In genomic region chr11:95922536-95923440, GRCh38 we compare ENCODE assay signal across 7 cellular contexts. TPM values are rescaled to one million over a fixed set of nuclear protein-coding genes. Genes with fewer than 3 reads are reported as not detected.
DNase-seq lines count a peak whose midpoint lies in the region; FAIRE-seq and TF ChIP-seq lines count a peak whose summit lies in the region.

No MANE protein-coding gene starts in this region.

- H4K91ac ChIP-seq in trophoblast cell (ENCODE audit: low read depth, low read length): no peak overlapping the region

- H3K4me2 ChIP-seq in trophoblast cell (ENCODE audit: low read length): peak overlapping the region; percentile 75

- TF ChIP-seq CTCF in HEK293 (tag by site-specific recombination; IDR thresholded peaks at IDR 0.05) (no peak), epithelial cell of proximal tubule (conservative IDR thresholded peaks at IDR 0.05; ENCODE audit: low read depth, low read length) (no peak)

- H2BK12ac ChIP-seq in trophoblast cell (ENCODE audit: low read length): no peak overlapping the region

- no peak overlapping the region for H2AK5ac ChIP-seq in trophoblast cell (ENCODE audit: low read length)

- no peak overlapping the region for H3K14ac ChIP-seq in trophoblast cell (ENCODE audit: low read length)

- POLR2A ChIA-PET in HEK293 (lab: Yijun Ruan, JAX): interaction anchor here (0.7 to 3.0 kb wide), 3 partner anchors 9 to 132 kb away, joined by 3 to 11 read pairs (median 5); partner anchors contain the start of gene CEP57

- peak overlapping the region; percentile 74; the same call in 1 of the 2 replicates for H3K27ac ChIP-seq in HEK293 (ENCODE audit: extremely low read depth, low read depth, low read length)
- H3K27ac ChIP-seq in trophoblast cell (ENCODE audit: low read depth, low read length): no peak overlapping the region

- H3K9me3 ChIP-seq in HEK293 (ENCODE audit: control insufficient read depth, insufficient read depth, low read depth, low read length) (no peaks in the 10 kb centered on the region), trophoblast cell (ENCODE audit: insufficient read depth, low read depth, low read length) (no peaks in the 10 kb centered on the region)

- H2BK5ac ChIP-seq in trophoblast cell (ENCODE audit: low read depth, low read length, poor library complexity): no peak overlapping the region

- peak overlapping the region; percentile 12 for H3K4ac ChIP-seq in trophoblast cell (ENCODE audit: low read depth, low read length)

- no peak overlapping the region for H3K18ac ChIP-seq in trophoblast cell (ENCODE audit: low read length)

- WGBS in trophoblast cell (ENCODE audit: extremely low coverage, insufficient coverage, insufficient read length): no CpG with 5 or more reads among the region's 9 CpGs

- 0 out of 2 replicates have a peak, but pooled peaks cover under 1% of the 10 kb centered on the region for H3K4me1 ChIP-seq in HEK293 (ENCODE audit: control insufficient read depth, insufficient read depth, low read length)
- H3K4me1 ChIP-seq in trophoblast cell (ENCODE audit: control insufficient read depth in 1 of 2, insufficient read depth in 2 of 2, low read length in 2 of 2): peaks cover 0 to 1% of the 10 kb centered on the region in 2 experiments

- no peak overlapping the region for H2AFZ ChIP-seq in trophoblast cell (ENCODE audit: insufficient read depth, low read length, poor library complexity)

- H3K27me3 ChIP-seq in trophoblast cell (ENCODE audit: insufficient read depth, low read length): no peaks in the 10 kb centered on the region

- CTCF ChIA-PET in HEK293 (lab: Yijun Ruan, JAX): interaction anchor here (0.7 to 2.5 kb wide), 3 partner anchors 87 to 459 kb away, joined by 3 to 7 read pairs (median 5); partner anchors contain the start of gene MAML2

- DNase-seq in RCC 7860 (ENCODE audit: low spot score) (peak; percentile 8), epithelial cell of proximal tubule (ENCODE audit: low read depth) (no peak), trophoblast cell (no peak), urothelium cell line (ENCODE audit: low spot score) (no peak), GM19239 (ENCODE audit: insufficient read length, low spot score) (no peak), COLO829 (ENCODE audit: low spot score) (no peak)

- peaks cover 7% of the 10 kb centered on the region for H3K79me2 ChIP-seq in trophoblast cell (ENCODE audit: control insufficient read depth, insufficient read depth, low read length, poor library complexity)

- H3K23ac ChIP-seq in trophoblast cell (ENCODE audit: low read length): no peak overlapping the region

- peak overlapping the region; percentile 97 for H3K9ac ChIP-seq in trophoblast cell (ENCODE audit: low read length)

- no peak for FAIRE-seq in RCC 7860 (lab: Jason Lieb, UNC)
- FAIRE-seq in urothelium cell line (lab: Jason Lieb, UNC): no peak
- no peak for FAIRE-seq in GM19239 (lab: Jason Lieb, UNC)

- H3K36me3 ChIP-seq in HEK293 (ENCODE audit: control insufficient read depth in 2 of 2, insufficient read depth in 1 of 2, low read length in 2 of 2) (no peaks in the 10 kb centered on the region), trophoblast cell (ENCODE audit: control insufficient read depth in 1 of 2, insufficient read depth in 2 of 2, low read length in 2 of 2) (no peaks in the 10 kb centered on the region)

- no peak overlapping the region for H2BK120ac ChIP-seq in trophoblast cell (ENCODE audit: insufficient read depth, low read length, poor library complexity)

- H4K8ac ChIP-seq in trophoblast cell (ENCODE audit: low read depth, low read length): peak overlapping the region; percentile 94

- peak overlapping the region; percentile 94 for H3K4me3 ChIP-seq in HEK293 (ENCODE audit: low read depth, low read length)
- H3K4me3 ChIP-seq in epithelial cell of proximal tubule (ENCODE audit: low read depth, low read length): peak overlapping the region; percentile 80
- no peak overlapping the region for H3K4me3 ChIP-seq in trophoblast cell (ENCODE audit: low read depth, low read length)

- no peak overlapping the region for H4K12ac ChIP-seq in trophoblast cell (ENCODE audit: low read depth, low read length)

- peaks cover 12% of the 10 kb centered on the region for H3K79me1 ChIP-seq in trophoblast cell (ENCODE audit: low read length)

TF ChIP-seq in HEK293, 187 proteins besides CTCF, POLR2A, EP300 and RAD21:
- TF ChIP-seq ZNF558 (tag by site-specific recombination; IDR thresholded peaks at IDR 0.05): no peak
- TF ChIP-seq, protein P1, sequence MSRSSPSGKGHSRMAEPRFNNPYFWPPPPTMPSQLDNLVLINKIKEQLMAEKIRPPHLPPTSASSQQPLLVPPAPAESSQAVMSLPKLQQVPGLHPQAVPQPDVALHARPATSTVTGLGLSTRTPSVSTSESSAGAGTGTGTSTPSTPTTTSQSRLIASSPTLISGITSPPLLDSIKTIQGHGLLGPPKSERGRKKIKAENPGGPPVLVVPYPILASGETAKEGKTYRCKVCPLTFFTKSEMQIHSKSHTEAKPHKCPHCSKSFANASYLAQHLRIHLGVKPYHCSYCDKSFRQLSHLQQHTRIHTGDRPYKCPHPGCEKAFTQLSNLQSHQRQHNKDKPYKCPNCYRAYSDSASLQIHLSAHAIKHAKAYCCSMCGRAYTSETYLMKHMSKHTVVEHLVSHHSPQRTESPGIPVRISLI (tag by site-specific recombination; IDR thresholded peaks at IDR 0.05): no peak
- TF ChIP-seq ZNF580 (tag by site-specific recombination; IDR thresholded peaks at IDR 0.05): no peak
- TF ChIP-seq ZNF707 (tag by site-specific recombination; IDR thresholded peaks at IDR 0.05): no peak
- TF ChIP-seq ZNF302 (tag by site-specific recombination; IDR thresholded peaks at IDR 0.05; ENCODE audit: low read depth): no peak
- TF ChIP-seq, protein P2, sequence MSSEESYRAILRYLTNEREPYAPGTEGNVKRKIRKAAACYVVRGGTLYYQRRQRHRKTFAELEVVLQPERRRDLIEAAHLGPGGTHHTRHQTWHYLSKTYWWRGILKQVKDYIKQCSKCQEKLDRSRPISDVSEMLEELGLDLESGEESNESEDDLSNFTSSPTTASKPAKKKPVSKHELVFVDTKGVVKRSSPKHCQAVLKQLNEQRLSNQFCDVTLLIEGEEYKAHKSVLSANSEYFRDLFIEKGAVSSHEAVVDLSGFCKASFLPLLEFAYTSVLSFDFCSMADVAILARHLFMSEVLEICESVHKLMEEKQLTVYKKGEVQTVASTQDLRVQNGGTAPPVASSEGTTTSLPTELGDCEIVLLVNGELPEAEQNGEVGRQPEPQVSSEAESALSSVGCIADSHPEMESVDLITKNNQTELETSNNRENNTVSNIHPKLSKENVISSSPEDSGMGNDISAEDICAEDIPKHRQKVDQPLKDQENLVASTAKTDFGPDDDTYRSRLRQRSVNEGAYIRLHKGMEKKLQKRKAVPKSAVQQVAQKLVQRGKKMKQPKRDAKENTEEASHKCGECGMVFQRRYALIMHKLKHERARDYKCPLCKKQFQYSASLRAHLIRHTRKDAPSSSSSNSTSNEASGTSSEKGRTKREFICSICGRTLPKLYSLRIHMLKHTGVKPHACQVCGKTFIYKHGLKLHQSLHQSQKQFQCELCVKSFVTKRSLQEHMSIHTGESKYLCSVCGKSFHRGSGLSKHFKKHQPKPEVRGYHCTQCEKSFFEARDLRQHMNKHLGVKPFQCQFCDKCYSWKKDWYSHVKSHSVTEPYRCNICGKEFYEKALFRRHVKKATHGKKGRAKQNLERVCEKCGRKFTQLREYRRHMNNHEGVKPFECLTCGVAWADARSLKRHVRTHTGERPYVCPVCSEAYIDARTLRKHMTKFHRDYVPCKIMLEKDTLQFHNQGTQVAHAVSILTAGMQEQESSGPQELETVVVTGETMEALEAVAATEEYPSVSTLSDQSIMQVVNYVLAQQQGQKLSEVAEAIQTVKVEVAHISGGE (tag by site-specific recombination; conservative IDR thresholded peaks at IDR 0.05; ENCODE audit: low read depth): no peak
- TF ChIP-seq KLF10 (tag by site-specific recombination; IDR thresholded peaks at IDR 0.05): no peak
- TF ChIP-seq ZIC2 (tag by site-specific recombination; IDR thresholded peaks at IDR 0.05): no peak
- TF ChIP-seq ZNF747 (tag by site-specific recombination; IDR thresholded peaks at IDR 0.05): no peak
- TF ChIP-seq ZNF175 (tag by site-specific recombination; IDR thresholded peaks at IDR 0.05): no peak

RNA-seq across cellular contexts. Expression of gene MTMR2, which starts 1.1 kb away (rescaled TPM):
- 32.6 and 34.9 TPM in 2 replicates for total RNA-seq in epithelial cell of proximal tubule
- 34.4 and 36.3 TPM in 2 replicates for polyA plus RNA-seq in trophoblast cell (2013)
